Comparison of ENCODE assay signal across 23 cellular contexts in genomic region chr1:111906111-111906510, GRCh38.
"Had no signal": no experiment of that assay in that cellular context is flagged by ENCODE, and none has a peak within 500 bp of the region (broad histone marks: within the 10 kb centered on the region; RNA-seq: fewer than 3 reads in every experiment).

No MANE protein-coding gene starts in this region.

- H3K4me2 ChIP-seq: hepatocyte had no signal

- H3K4me1 ChIP-seq: lower lobe of right lung had no signal

- H3K79me2 ChIP-seq: hepatocyte had no signal

- DNase-seq: dermis blood vessel endothelial cell; dorsolateral prefrontal cortex; effector CD4-positive, alpha-beta T cell; effector memory CD4-positive, alpha-beta T cell; erythroblast; esophagus squamous epithelium; foreskin fibroblast; foreskin melanocyte; heart left ventricle; hypothalamus; immature natural killer cell; islet precursor cell; kidney; kidney glomerular epithelial cell; left colon; left ventricle myocardium superior; lower lobe of right lung; mesenchymal stem cell; mucosa of descending colon had no signal

- H3K27me3 ChIP-seq: dorsolateral prefrontal cortex, gastroesophageal sphincter, heart left ventricle, hepatocyte had no signal

- H3K9me3 ChIP-seq: esophagus squamous epithelium, gastroesophageal sphincter, heart left ventricle, lower lobe of right lung, mucosa of descending colon had no signal

- H3K27ac ChIP-seq: coronary artery, epithelial cell of prostate, esophagus squamous epithelium, heart left ventricle, hepatocyte, lower lobe of right lung had no signal

- H3K4me3 ChIP-seq: coronary artery, dorsolateral prefrontal cortex, esophagus squamous epithelium, gastroesophageal sphincter, heart left ventricle, hepatocyte, lower lobe of right lung, mucosa of descending colon had no signal

- H2AFZ ChIP-seq: hepatocyte had no signal

- H3K36me3 ChIP-seq: esophagus squamous epithelium, gastroesophageal sphincter, heart left ventricle, lower lobe of right lung had no signal
